In the genomic region with DNA sequence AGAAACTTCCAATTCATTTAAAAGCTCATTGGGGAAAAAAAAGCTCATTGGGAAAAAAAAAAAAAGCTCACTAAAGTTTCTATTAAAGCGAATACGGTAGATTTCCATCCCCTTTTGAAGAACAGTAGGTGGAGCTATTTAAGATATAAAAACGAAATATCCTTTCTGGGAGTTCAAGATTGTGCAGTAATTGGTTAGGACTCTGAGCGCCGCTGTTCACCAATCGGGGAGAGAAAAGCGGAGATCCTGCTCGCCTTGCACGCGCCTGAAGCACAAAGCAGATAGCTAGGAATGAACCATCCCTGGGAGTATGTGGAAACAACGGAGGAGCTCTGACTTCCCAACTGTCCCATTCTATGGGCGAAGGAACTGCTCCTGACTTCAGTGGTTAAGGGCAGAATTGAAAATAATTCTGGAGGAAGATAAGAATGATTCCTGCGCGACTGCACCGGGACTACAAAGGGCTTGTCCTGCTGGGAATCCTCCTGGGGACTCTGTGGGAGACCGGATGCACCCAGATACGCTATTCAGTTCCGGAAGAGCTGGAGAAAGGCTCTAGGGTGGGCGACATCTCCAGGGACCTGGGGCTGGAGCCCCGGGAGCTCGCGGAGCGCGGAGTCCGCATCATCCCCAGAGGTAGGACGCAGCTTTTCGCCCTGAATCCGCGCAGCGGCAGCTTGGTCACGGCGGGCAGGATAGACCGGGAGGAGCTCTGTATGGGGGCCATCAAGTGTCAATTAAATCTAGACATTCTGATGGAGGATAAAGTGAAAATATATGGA, we compare ENCODE assay signal across 10 cellular contexts. TPM values are rescaled to one million over a fixed set of nuclear protein-coding genes. Genes with fewer than 3 reads are reported as not detected.
DNase-seq lines count a peak whose midpoint lies in the region; ATAC-seq and TF ChIP-seq lines count a peak whose summit lies in the region.
"Had no signal": no experiment of that assay in that cellular context is flagged by ENCODE, and none has a peak within 500 bp of the region (broad histone marks: within the 10 kb centered on the region; RNA-seq: fewer than 3 reads in every experiment).

PCDHGA12 (plus strand) TSS at position 176 of the 782 bp plus-strand sequence; CDS start at position 429, 253 bp downstream.

- peak within 1 kb of the TSS; percentile 69 for H3K27ac Mint-ChIP-seq in activated CD4-positive, alpha-beta T cell treated with anti-CD3 and anti-CD28 coated beads, Interleukin-2, amount 10 ng/mL, durations not matched to agents 24 days and 14 days
- peak within 1 kb of the TSS; percentile 73 for H3K27ac Mint-ChIP-seq in T-helper 1 cell treated with Interleukin-12 subunit alpha and Interleukin-12 subunit beta and Interleukin-4 antibody, amounts not matched to agents 30 μg/mL and 1 μg/mL, for 36 hours

- peak; percentile 97 for TF ChIP-seq CTCF in foreskin keratinocyte (conservative IDR thresholded peaks at IDR 0.05)

- H3K4me1 ChIP-seq in foreskin keratinocyte = no peaks in the 10 kb centered on the region
- no peaks in the 10 kb centered on the region for H3K4me1 ChIP-seq in rectal smooth muscle tissue (ENCODE audit: control insufficient read depth, insufficient read depth, low read length)
- H3K4me1 ChIP-seq: tibial nerve had no signal

- no peaks in the 10 kb centered on the region for H3K36me3 ChIP-seq in rectal smooth muscle tissue (ENCODE audit: control insufficient read depth, insufficient read depth, low read length)

- no peak within 1 kb of the TSS for H3K27ac ChIP-seq in foreskin keratinocyte
- no peak within 1 kb of the TSS for H3K27ac ChIP-seq in rectal smooth muscle tissue (ENCODE audit: low read depth, low read length)
- H3K27ac ChIP-seq: tibial nerve had no signal

- peaks cover 4% of the 10 kb centered on the region for H3K36me3 Mint-ChIP-seq in activated CD4-positive, alpha-beta T cell treated with anti-CD3 and anti-CD28 coated beads, Interleukin-2, amount 10 ng/mL, durations not matched to agents 24 days and 14 days (ENCODE audit: low read depth)
- peaks cover 5% of the 10 kb centered on the region for H3K36me3 Mint-ChIP-seq in T-helper 1 cell treated with Interleukin-12 subunit alpha and Interleukin-12 subunit beta and Interleukin-4 antibody, amounts not matched to agents 30 μg/mL and 1 μg/mL, for 36 hours (ENCODE audit: low read depth)

- H3K4me3 Mint-ChIP-seq in activated CD4-positive, alpha-beta T cell treated with anti-CD3 and anti-CD28 coated beads, Interleukin-2, amount 10 ng/mL, durations not matched to agents 24 days and 14 days = peak within 1 kb of the TSS; percentile 78
- H3K4me3 Mint-ChIP-seq in T-helper 1 cell treated with Interleukin-12 subunit alpha and Interleukin-12 subunit beta and Interleukin-4 antibody, amounts not matched to agents 30 μg/mL and 1 μg/mL, for 36 hours = peak within 1 kb of the TSS; percentile 77

- H3K27me3 ChIP-seq in foreskin keratinocyte (peaks cover 19% of the 10 kb centered on the region), rectal smooth muscle tissue (ENCODE audit: control insufficient read depth, insufficient read depth, low read length) (no peaks in the 10 kb centered on the region)
- H3K27me3 ChIP-seq: tibial nerve had no signal

- peaks cover 9% of the 10 kb centered on the region for H3K9me3 Mint-ChIP-seq in activated CD4-positive, alpha-beta T cell treated with anti-CD3 and anti-CD28 coated beads, Interleukin-2, amount 10 ng/mL, durations not matched to agents 24 days and 14 days
- peaks cover 21% of the 10 kb centered on the region for H3K9me3 Mint-ChIP-seq in T-helper 1 cell treated with Interleukin-12 subunit alpha and Interleukin-12 subunit beta and Interleukin-4 antibody, amounts not matched to agents 30 μg/mL and 1 μg/mL, for 36 hours

- intact Hi-C loops in activated CD4-positive, alpha-beta T cell treated with anti-CD3 and anti-CD28 coated beads, Interleukin-2, amount 10 ng/mL, durations not matched to agents 24 days and 14 days (cut with micrococcal nuclease) = no loop called here

- H3K4me1 Mint-ChIP-seq in activated CD4-positive, alpha-beta T cell treated with anti-CD3 and anti-CD28 coated beads, Interleukin-2, amount 10 ng/mL, durations not matched to agents 24 days and 14 days = peaks cover 3% of the 10 kb centered on the region
- peaks cover 6% of the 10 kb centered on the region for H3K4me1 Mint-ChIP-seq in T-helper 1 cell treated with Interleukin-12 subunit alpha and Interleukin-12 subunit beta and Interleukin-4 antibody, amounts not matched to agents 30 μg/mL and 1 μg/mL, for 36 hours (ENCODE audit: low read depth)

- no peak within 1 kb of the TSS for H3K9ac ChIP-seq in rectal smooth muscle tissue (ENCODE audit: low read length)

- ATAC-seq in HG02884 (IDR thresholded peaks at IDR 0.05; ENCODE audit: unreplicated experiment) (peak; percentile 93), foreskin keratinocyte (peak; percentile 91)

- peaks cover 22% of the 10 kb centered on the region for H3K27me3 Mint-ChIP-seq in activated CD4-positive, alpha-beta T cell treated with anti-CD3 and anti-CD28 coated beads, Interleukin-2, amount 10 ng/mL, durations not matched to agents 24 days and 14 days
- H3K27me3 Mint-ChIP-seq in T-helper 1 cell treated with Interleukin-12 subunit alpha and Interleukin-12 subunit beta and Interleukin-4 antibody, amounts not matched to agents 30 μg/mL and 1 μg/mL, for 36 hours (ENCODE audit: low read depth) = peaks cover 29% of the 10 kb centered on the region

- peak within 1 kb of the TSS; percentile 44 for H3K4me3 ChIP-seq in rectal smooth muscle tissue (ENCODE audit: low read length)

- DNase-seq in activated CD4-positive, alpha-beta T cell treated with anti-CD3 and anti-CD28 coated beads, Interleukin-2, amount 10 ng/mL, durations not matched to agents 24 days and 14 days = peak; percentile 72
- DNase-seq in activated CD4-positive, alpha-beta T cell treated with anti-CD3 and anti-CD28 coated beads, Interleukin-2, amount 50 U/mL, for 4 hours = no peak
- DNase-seq in foreskin keratinocyte (peak; percentile 69 to 90), NCI-H510A treated with DMSO at 0.1 percent for 48 hours (lab: John Stamatoyannopoulos, UW) (no peak), cerebellar nuclear complex (lab: John Stamatoyannopoulos, UW) (no peak)
- DNase-seq: DND-41 had no signal

RNA-seq across cellular contexts. Expression of gene PCDHGA12, which starts in this region (rescaled TPM):
- total RNA-seq in activated CD4-positive, alpha-beta T cell treated with anti-CD3 and anti-CD28 coated beads, Interleukin-2, amount 10 ng/mL, durations not matched to agents 24 days and 14 days = 0.12 and 0.16 TPM in 2 replicates
- 1.4 and 3.5 TPM in 2 replicates for total RNA-seq in foreskin keratinocyte
- polyA plus RNA-seq in foreskin keratinocyte = 0.42 and 0.66 TPM in 2 replicates

Comparison
In these comparisons a context has a peak if more than half of its experiments do, and no peak if none do; other contexts are left out.
1. Peak in DNase-seq in activated CD4-positive, alpha-beta T cell treated with anti-CD3 and anti-CD28 coated beads, Interleukin-2, amount 10 ng/mL, durations not matched to agents 24 days and 14 days; RNA of the gene not detected or under 1 TPM.
2. DNase-seq: peak in foreskin keratinocyte (2 of 2); none in activated CD4-positive, alpha-beta T cell treated with anti-CD3 and anti-CD28 coated beads, Interleukin-2, amount 50 U/mL, for 4 hours (0 of 2), NCI-H510A treated with DMSO at 0.1 percent for 48 hours (single experiment) and cerebellar nuclear complex (0 of 2).